32 cellular contexts compared by ENCODE assay signal in genomic region chrX:133909888-133910287, GRCh38.
"Had no signal": no experiment of that assay in that cellular context is flagged by ENCODE, and none has a peak within 500 bp of the region (broad histone marks: within the 10 kb centered on the region; RNA-seq: fewer than 3 reads in every experiment).

No MANE protein-coding gene starts in this region.

- H3K4me3 Mint-ChIP-seq: activated CD4-positive, alpha-beta memory T cell treated with anti-CD3 and anti-CD28 coated beads for 36 hours; activated CD4-positive, alpha-beta T cell treated with anti-CD3 and anti-CD28 coated beads for 36 hours; activated CD4-positive, alpha-beta T cell treated with anti-CD3 and anti-CD28 coated beads, Interleukin-2, amount 10 ng/mL, durations not matched to agents 24 days and 14 days; activated CD8-positive, alpha-beta memory T cell treated with anti-CD3 and anti-CD28 coated beads, Interleukin-2, amount 10 ng/mL, durations not matched to agents 7 days and 5 days; activated CD8-positive, alpha-beta T cell treated with anti-CD3 and anti-CD28 coated beads, Interleukin-2, amount 10 ng/mL, durations not matched to agents 7 days and 5 days; activated naive CD4-positive, alpha-beta T cell treated with anti-CD3 and anti-CD28 coated beads for 36 hours; activated naive CD4-positive, alpha-beta T cell treated with anti-CD3 and anti-CD28 coated beads, Interleukin-2, amount 50 U/mL, for 24 hours; activated naive CD8-positive, alpha-beta T cell treated with anti-CD3 and anti-CD28 coated beads for 36 hours; activated naive CD8-positive, alpha-beta T cell treated with anti-CD3 and anti-CD28 coated beads, Interleukin-2, amount 50 U/mL, for 24 hours; activated T-helper 1 cell treated with anti-CD3 and anti-CD28 coated beads, Interleukin-12 subunit alpha, Interleukin-12 subunit beta, Interleukin-2, Interleukin-4 antibody, amounts not matched to agents 30 ng/mL and 10 ng/mL and 1 ng/mL, durations not matched to agents 14 hours and 24 hours and 36 hours; effector memory CD8-positive, alpha-beta T cell had no signal

- H3K9me3 ChIP-seq: adrenal gland, body of pancreas, esophagus muscularis mucosa, gastrocnemius medialis had no signal

- H3K4me1 Mint-ChIP-seq: activated CD4-positive, alpha-beta T cell treated with anti-CD3 and anti-CD28 coated beads for 36 hours; activated CD4-positive, alpha-beta T cell treated with anti-CD3 and anti-CD28 coated beads, Interleukin-2, amount 10 ng/mL, durations not matched to agents 24 days and 14 days; activated CD8-positive, alpha-beta memory T cell treated with anti-CD3 and anti-CD28 coated beads, Interleukin-2, amount 10 ng/mL, durations not matched to agents 7 days and 5 days; activated naive CD4-positive, alpha-beta T cell treated with anti-CD3 and anti-CD28 coated beads, Interleukin-2, amount 50 U/mL, for 24 hours; activated naive CD8-positive, alpha-beta T cell treated with anti-CD3 and anti-CD28 coated beads for 36 hours; activated naive CD8-positive, alpha-beta T cell treated with anti-CD3 and anti-CD28 coated beads, Interleukin-2, amount 50 U/mL, for 24 hours had no signal

- DNase-seq: activated CD4-positive, alpha-beta memory T cell treated with anti-CD3 and anti-CD28 coated beads for 36 hours; activated CD4-positive, alpha-beta T cell treated with anti-CD3 and anti-CD28 coated beads for 36 hours; activated CD4-positive, alpha-beta T cell treated with anti-CD3 and anti-CD28 coated beads, Interleukin-2, amount 10 ng/mL, durations not matched to agents 24 days and 14 days; activated CD4-positive, CD25-positive, alpha-beta regulatory T cell; activated CD4-positive, CD25-positive, alpha-beta regulatory T cell treated with anti-CD3 and anti-CD28 coated beads, Interleukin-2, amount 50 U/mL, for 72 hours; activated CD8-positive, alpha-beta memory T cell treated with anti-CD3 and anti-CD28 coated beads, Interleukin-2, amount 10 ng/mL, durations not matched to agents 7 days and 5 days; activated CD8-positive, alpha-beta memory T cell treated with anti-CD3 and anti-CD28 coated beads, Interleukin-2, amount 50 U/mL, for 4 hours; activated CD8-positive, alpha-beta T cell treated with anti-CD3 and anti-CD28 coated beads, Interleukin-2, amount 10 ng/mL, durations not matched to agents 7 days and 5 days; activated effector memory CD4-positive, alpha-beta T cell treated with anti-CD3 and anti-CD28 coated beads, Interleukin-2, amount 50 U/mL, for 16 hours; activated naive CD4-positive, alpha-beta T cell treated with anti-CD3 and anti-CD28 coated beads for 36 hours; activated naive CD8-positive, alpha-beta T cell treated with anti-CD3 and anti-CD28 coated beads for 36 hours; activated naive CD8-positive, alpha-beta T cell treated with anti-CD3 and anti-CD28 coated beads, Interleukin-2, amount 50 U/mL, for 24 hours; activated T-cell treated with anti-CD3 and anti-CD28 coated beads, Interleukin-2, amount 50 U/mL, for 1 hour; activated T-cell treated with anti-CD3 and anti-CD28 coated beads, Interleukin-2, amount 50 U/mL, for 48 hours; adrenal gland; amygdala; aorta; body of pancreas; caudate nucleus; cortex of kidney; dermis blood vessel endothelial cell; effector CD4-positive, alpha-beta T cell; effector memory CD8-positive, alpha-beta T cell; erythroblast; foreskin keratinocyte; gastrocnemius medialis; glutamatergic neuron; heart left ventricle had no signal

- H3K27ac ChIP-seq: adrenal gland, body of pancreas, esophagus muscularis mucosa, foreskin keratinocyte, gastrocnemius medialis, heart left ventricle had no signal

- H3K4me3 ChIP-seq: adrenal gland, body of pancreas, esophagus muscularis mucosa, gastrocnemius medialis, heart left ventricle had no signal

- H3K4me1 ChIP-seq: adrenal gland, body of pancreas, esophagus muscularis mucosa, foreskin keratinocyte, gastrocnemius medialis, heart left ventricle had no signal

- H3K27me3 Mint-ChIP-seq: activated CD4-positive, alpha-beta memory T cell treated with anti-CD3 and anti-CD28 coated beads for 36 hours; activated CD4-positive, alpha-beta T cell treated with anti-CD3 and anti-CD28 coated beads for 36 hours; activated CD8-positive, alpha-beta memory T cell treated with anti-CD3 and anti-CD28 coated beads, Interleukin-2, amount 10 ng/mL, durations not matched to agents 7 days and 5 days; activated naive CD4-positive, alpha-beta T cell treated with anti-CD3 and anti-CD28 coated beads, Interleukin-2, amount 50 U/mL, for 24 hours; activated naive CD8-positive, alpha-beta T cell treated with anti-CD3 and anti-CD28 coated beads for 36 hours; activated naive CD8-positive, alpha-beta T cell treated with anti-CD3 and anti-CD28 coated beads, Interleukin-2, amount 50 U/mL, for 24 hours had no signal

- H3K27me3 ChIP-seq: body of pancreas, esophagus muscularis mucosa, foreskin keratinocyte, gastrocnemius medialis had no signal

- H3K27ac Mint-ChIP-seq: activated CD4-positive, alpha-beta memory T cell treated with anti-CD3 and anti-CD28 coated beads for 36 hours; activated CD4-positive, alpha-beta T cell treated with anti-CD3 and anti-CD28 coated beads for 36 hours; activated CD4-positive, alpha-beta T cell treated with anti-CD3 and anti-CD28 coated beads, Interleukin-2, amount 10 ng/mL, durations not matched to agents 24 days and 14 days; activated CD8-positive, alpha-beta memory T cell treated with anti-CD3 and anti-CD28 coated beads, Interleukin-2, amount 10 ng/mL, durations not matched to agents 7 days and 5 days; activated CD8-positive, alpha-beta T cell treated with anti-CD3 and anti-CD28 coated beads, Interleukin-2, amount 10 ng/mL, durations not matched to agents 7 days and 5 days; activated naive CD4-positive, alpha-beta T cell treated with anti-CD3 and anti-CD28 coated beads for 36 hours; activated naive CD4-positive, alpha-beta T cell treated with anti-CD3 and anti-CD28 coated beads, Interleukin-2, amount 50 U/mL, for 24 hours; activated naive CD8-positive, alpha-beta T cell treated with anti-CD3 and anti-CD28 coated beads for 36 hours; activated naive CD8-positive, alpha-beta T cell treated with anti-CD3 and anti-CD28 coated beads, Interleukin-2, amount 50 U/mL, for 24 hours; activated T-helper 1 cell treated with anti-CD3 and anti-CD28 coated beads, Interleukin-12 subunit alpha, Interleukin-12 subunit beta, Interleukin-2, Interleukin-4 antibody, amounts not matched to agents 30 ng/mL and 10 ng/mL and 1 ng/mL, durations not matched to agents 14 hours and 24 hours and 36 hours; activated T-helper 2 cell treated with anti-CD3 and anti-CD28 coated beads, Interferon-gamma antibody, Interleukin-2, Interleukin-4, amounts not matched to agents 10 μg/mL and 5 μg/mL and 100 μg/mL, durations not matched to agents 14 hours and 24 hours and 36 hours; effector memory CD8-positive, alpha-beta T cell had no signal

- ATAC-seq: activated CD4-positive, alpha-beta T cell treated with anti-CD3 and anti-CD28 coated beads for 36 hours; activated CD8-positive, alpha-beta memory T cell treated with anti-CD3 and anti-CD28 coated beads, Interleukin-2, amount 10 ng/mL, durations not matched to agents 7 days and 5 days; activated CD8-positive, alpha-beta T cell treated with anti-CD3 and anti-CD28 coated beads, Interleukin-2, amount 10 ng/mL, durations not matched to agents 7 days and 5 days; activated naive CD8-positive, alpha-beta T cell treated with anti-CD3 and anti-CD28 coated beads, Interleukin-2, amount 50 U/mL, for 24 hours; body of pancreas; effector memory CD8-positive, alpha-beta T cell; foreskin keratinocyte; gastrocnemius medialis; heart left ventricle had no signal

- H3K36me3 ChIP-seq: adrenal gland, esophagus muscularis mucosa, gastrocnemius medialis, heart left ventricle had no signal

- H3K36me3 Mint-ChIP-seq: activated CD4-positive, alpha-beta memory T cell treated with anti-CD3 and anti-CD28 coated beads for 36 hours; activated CD8-positive, alpha-beta memory T cell treated with anti-CD3 and anti-CD28 coated beads, Interleukin-2, amount 10 ng/mL, durations not matched to agents 7 days and 5 days; activated naive CD4-positive, alpha-beta T cell treated with anti-CD3 and anti-CD28 coated beads, Interleukin-2, amount 50 U/mL, for 24 hours; activated naive CD8-positive, alpha-beta T cell treated with anti-CD3 and anti-CD28 coated beads for 36 hours had no signal

- H3K9me3 Mint-ChIP-seq: activated CD4-positive, alpha-beta memory T cell treated with anti-CD3 and anti-CD28 coated beads for 36 hours; activated CD4-positive, alpha-beta T cell treated with anti-CD3 and anti-CD28 coated beads, Interleukin-2, amount 10 ng/mL, durations not matched to agents 24 days and 14 days; activated naive CD4-positive, alpha-beta T cell treated with anti-CD3 and anti-CD28 coated beads for 36 hours; activated naive CD4-positive, alpha-beta T cell treated with anti-CD3 and anti-CD28 coated beads, Interleukin-2, amount 50 U/mL, for 24 hours; activated naive CD8-positive, alpha-beta T cell treated with anti-CD3 and anti-CD28 coated beads for 36 hours; activated naive CD8-positive, alpha-beta T cell treated with anti-CD3 and anti-CD28 coated beads, Interleukin-2, amount 50 U/mL, for 24 hours; activated T-helper 1 cell treated with anti-CD3 and anti-CD28 coated beads, Interleukin-12 subunit alpha, Interleukin-12 subunit beta, Interleukin-2, Interleukin-4 antibody, amounts not matched to agents 30 ng/mL and 10 ng/mL and 1 ng/mL, durations not matched to agents 14 hours and 24 hours and 36 hours; activated T-helper 2 cell treated with anti-CD3 and anti-CD28 coated beads, Interferon-gamma antibody, Interleukin-2, Interleukin-4, amounts not matched to agents 10 μg/mL and 5 μg/mL and 100 μg/mL, durations not matched to agents 14 hours and 24 hours and 36 hours; effector memory CD8-positive, alpha-beta T cell had no signal
